Comparison of ENCODE assay signal across 31 cellular contexts in genomic region chr6:74259931-74260330, GRCh38.
"Had no signal": no experiment of that assay in that cellular context is flagged by ENCODE, and none has a peak within 500 bp of the region (broad histone marks: within the 10 kb centered on the region; RNA-seq: fewer than 3 reads in every experiment).

No MANE protein-coding gene starts in this region.

- H3K36me3 Mint-ChIP-seq: activated CD4-positive, alpha-beta memory T cell treated with anti-CD3 and anti-CD28 coated beads for 36 hours; activated CD8-positive, alpha-beta memory T cell treated with anti-CD3 and anti-CD28 coated beads, Interleukin-2, amount 10 ng/mL, durations not matched to agents 7 days and 5 days; activated naive CD4-positive, alpha-beta T cell treated with anti-CD3 and anti-CD28 coated beads, Interleukin-2, amount 50 U/mL, for 24 hours; activated naive CD8-positive, alpha-beta T cell treated with anti-CD3 and anti-CD28 coated beads for 36 hours had no signal

- DNase-seq: activated CD4-positive, alpha-beta memory T cell treated with anti-CD3 and anti-CD28 coated beads for 36 hours; activated CD4-positive, alpha-beta T cell treated with anti-CD3 and anti-CD28 coated beads for 36 hours; activated CD4-positive, alpha-beta T cell treated with anti-CD3 and anti-CD28 coated beads, Interleukin-2, amount 10 ng/mL, durations not matched to agents 24 days and 14 days; activated CD4-positive, CD25-positive, alpha-beta regulatory T cell; activated CD4-positive, CD25-positive, alpha-beta regulatory T cell treated with anti-CD3 and anti-CD28 coated beads, Interleukin-2, amount 50 U/mL, for 72 hours; activated CD8-positive, alpha-beta memory T cell treated with anti-CD3 and anti-CD28 coated beads, Interleukin-2, amount 10 ng/mL, durations not matched to agents 7 days and 5 days; activated CD8-positive, alpha-beta memory T cell treated with anti-CD3 and anti-CD28 coated beads, Interleukin-2, amount 50 U/mL, for 4 hours; activated CD8-positive, alpha-beta T cell treated with anti-CD3 and anti-CD28 coated beads, Interleukin-2, amount 10 ng/mL, durations not matched to agents 7 days and 5 days; activated effector memory CD4-positive, alpha-beta T cell treated with anti-CD3 and anti-CD28 coated beads, Interleukin-2, amount 50 U/mL, for 16 hours; activated naive CD4-positive, alpha-beta T cell treated with anti-CD3 and anti-CD28 coated beads for 36 hours; activated naive CD8-positive, alpha-beta T cell treated with anti-CD3 and anti-CD28 coated beads for 36 hours; activated naive CD8-positive, alpha-beta T cell treated with anti-CD3 and anti-CD28 coated beads, Interleukin-2, amount 50 U/mL, for 24 hours; activated T-cell treated with anti-CD3 and anti-CD28 coated beads, Interleukin-2, amount 50 U/mL, for 1 hour; activated T-cell treated with anti-CD3 and anti-CD28 coated beads, Interleukin-2, amount 50 U/mL, for 48 hours; brain microvascular endothelial cell; cortex of kidney; dermis blood vessel endothelial cell; effector CD4-positive, alpha-beta T cell; effector memory CD8-positive, alpha-beta T cell; erythroblast; foreskin keratinocyte; gastrocnemius medialis; glutamatergic neuron; heart left ventricle; T-helper 2 cell had no signal

- H3K4me1 Mint-ChIP-seq: activated CD4-positive, alpha-beta T cell treated with anti-CD3 and anti-CD28 coated beads for 36 hours; activated CD4-positive, alpha-beta T cell treated with anti-CD3 and anti-CD28 coated beads, Interleukin-2, amount 10 ng/mL, durations not matched to agents 24 days and 14 days; activated CD8-positive, alpha-beta memory T cell treated with anti-CD3 and anti-CD28 coated beads, Interleukin-2, amount 10 ng/mL, durations not matched to agents 7 days and 5 days; activated naive CD4-positive, alpha-beta T cell treated with anti-CD3 and anti-CD28 coated beads, Interleukin-2, amount 50 U/mL, for 24 hours; activated naive CD8-positive, alpha-beta T cell treated with anti-CD3 and anti-CD28 coated beads for 36 hours; activated naive CD8-positive, alpha-beta T cell treated with anti-CD3 and anti-CD28 coated beads, Interleukin-2, amount 50 U/mL, for 24 hours; central memory CD8-positive, alpha-beta T cell had no signal

- H3K27ac Mint-ChIP-seq: activated CD4-positive, alpha-beta memory T cell treated with anti-CD3 and anti-CD28 coated beads for 36 hours; activated CD4-positive, alpha-beta T cell treated with anti-CD3 and anti-CD28 coated beads for 36 hours; activated CD4-positive, alpha-beta T cell treated with anti-CD3 and anti-CD28 coated beads, Interleukin-2, amount 10 ng/mL, durations not matched to agents 24 days and 14 days; activated CD8-positive, alpha-beta memory T cell treated with anti-CD3 and anti-CD28 coated beads, Interleukin-2, amount 10 ng/mL, durations not matched to agents 7 days and 5 days; activated CD8-positive, alpha-beta T cell treated with anti-CD3 and anti-CD28 coated beads, Interleukin-2, amount 10 ng/mL, durations not matched to agents 7 days and 5 days; activated naive CD4-positive, alpha-beta T cell treated with anti-CD3 and anti-CD28 coated beads for 36 hours; activated naive CD4-positive, alpha-beta T cell treated with anti-CD3 and anti-CD28 coated beads, Interleukin-2, amount 50 U/mL, for 24 hours; activated naive CD8-positive, alpha-beta T cell treated with anti-CD3 and anti-CD28 coated beads for 36 hours; activated naive CD8-positive, alpha-beta T cell treated with anti-CD3 and anti-CD28 coated beads, Interleukin-2, amount 50 U/mL, for 24 hours; activated T-helper 1 cell treated with anti-CD3 and anti-CD28 coated beads, Interleukin-12 subunit alpha, Interleukin-12 subunit beta, Interleukin-2, Interleukin-4 antibody, amounts not matched to agents 30 ng/mL and 10 ng/mL and 1 ng/mL, durations not matched to agents 14 hours and 24 hours and 36 hours; activated T-helper 2 cell treated with anti-CD3 and anti-CD28 coated beads, Interferon-gamma antibody, Interleukin-2, Interleukin-4, amounts not matched to agents 10 μg/mL and 5 μg/mL and 100 μg/mL, durations not matched to agents 14 hours and 24 hours and 36 hours; effector memory CD8-positive, alpha-beta T cell had no signal

- H3K27me3 Mint-ChIP-seq: activated CD4-positive, alpha-beta memory T cell treated with anti-CD3 and anti-CD28 coated beads for 36 hours; activated CD4-positive, alpha-beta T cell treated with anti-CD3 and anti-CD28 coated beads for 36 hours; activated CD4-positive, alpha-beta T cell treated with anti-CD3 and anti-CD28 coated beads, Interleukin-2, amount 10 ng/mL, durations not matched to agents 24 days and 14 days; activated CD8-positive, alpha-beta memory T cell treated with anti-CD3 and anti-CD28 coated beads, Interleukin-2, amount 10 ng/mL, durations not matched to agents 7 days and 5 days; activated naive CD4-positive, alpha-beta T cell treated with anti-CD3 and anti-CD28 coated beads, Interleukin-2, amount 50 U/mL, for 24 hours; activated naive CD8-positive, alpha-beta T cell treated with anti-CD3 and anti-CD28 coated beads for 36 hours; activated naive CD8-positive, alpha-beta T cell treated with anti-CD3 and anti-CD28 coated beads, Interleukin-2, amount 50 U/mL, for 24 hours; central memory CD8-positive, alpha-beta T cell; effector memory CD8-positive, alpha-beta T cell had no signal

- H3K4me3 Mint-ChIP-seq: activated CD4-positive, alpha-beta memory T cell treated with anti-CD3 and anti-CD28 coated beads for 36 hours; activated CD4-positive, alpha-beta T cell treated with anti-CD3 and anti-CD28 coated beads for 36 hours; activated CD4-positive, alpha-beta T cell treated with anti-CD3 and anti-CD28 coated beads, Interleukin-2, amount 10 ng/mL, durations not matched to agents 24 days and 14 days; activated CD8-positive, alpha-beta memory T cell treated with anti-CD3 and anti-CD28 coated beads, Interleukin-2, amount 10 ng/mL, durations not matched to agents 7 days and 5 days; activated CD8-positive, alpha-beta T cell treated with anti-CD3 and anti-CD28 coated beads, Interleukin-2, amount 10 ng/mL, durations not matched to agents 7 days and 5 days; activated naive CD4-positive, alpha-beta T cell treated with anti-CD3 and anti-CD28 coated beads for 36 hours; activated naive CD4-positive, alpha-beta T cell treated with anti-CD3 and anti-CD28 coated beads, Interleukin-2, amount 50 U/mL, for 24 hours; activated naive CD8-positive, alpha-beta T cell treated with anti-CD3 and anti-CD28 coated beads for 36 hours; activated naive CD8-positive, alpha-beta T cell treated with anti-CD3 and anti-CD28 coated beads, Interleukin-2, amount 50 U/mL, for 24 hours; activated T-helper 1 cell treated with anti-CD3 and anti-CD28 coated beads, Interleukin-12 subunit alpha, Interleukin-12 subunit beta, Interleukin-2, Interleukin-4 antibody, amounts not matched to agents 30 ng/mL and 10 ng/mL and 1 ng/mL, durations not matched to agents 14 hours and 24 hours and 36 hours; central memory CD8-positive, alpha-beta T cell; effector memory CD8-positive, alpha-beta T cell had no signal

- H3K9me3 Mint-ChIP-seq: activated CD4-positive, alpha-beta T cell treated with anti-CD3 and anti-CD28 coated beads, Interleukin-2, amount 10 ng/mL, durations not matched to agents 24 days and 14 days; activated naive CD4-positive, alpha-beta T cell treated with anti-CD3 and anti-CD28 coated beads for 36 hours; activated naive CD4-positive, alpha-beta T cell treated with anti-CD3 and anti-CD28 coated beads, Interleukin-2, amount 50 U/mL, for 24 hours; activated naive CD8-positive, alpha-beta T cell treated with anti-CD3 and anti-CD28 coated beads, Interleukin-2, amount 50 U/mL, for 24 hours; activated T-helper 1 cell treated with anti-CD3 and anti-CD28 coated beads, Interleukin-12 subunit alpha, Interleukin-12 subunit beta, Interleukin-2, Interleukin-4 antibody, amounts not matched to agents 30 ng/mL and 10 ng/mL and 1 ng/mL, durations not matched to agents 14 hours and 24 hours and 36 hours; activated T-helper 2 cell treated with anti-CD3 and anti-CD28 coated beads, Interferon-gamma antibody, Interleukin-2, Interleukin-4, amounts not matched to agents 10 μg/mL and 5 μg/mL and 100 μg/mL, durations not matched to agents 14 hours and 24 hours and 36 hours had no signal

- H3K4me3 ChIP-seq: ascending aorta, esophagus muscularis mucosa, gastrocnemius medialis, heart left ventricle had no signal
